In the genomic region with DNA sequence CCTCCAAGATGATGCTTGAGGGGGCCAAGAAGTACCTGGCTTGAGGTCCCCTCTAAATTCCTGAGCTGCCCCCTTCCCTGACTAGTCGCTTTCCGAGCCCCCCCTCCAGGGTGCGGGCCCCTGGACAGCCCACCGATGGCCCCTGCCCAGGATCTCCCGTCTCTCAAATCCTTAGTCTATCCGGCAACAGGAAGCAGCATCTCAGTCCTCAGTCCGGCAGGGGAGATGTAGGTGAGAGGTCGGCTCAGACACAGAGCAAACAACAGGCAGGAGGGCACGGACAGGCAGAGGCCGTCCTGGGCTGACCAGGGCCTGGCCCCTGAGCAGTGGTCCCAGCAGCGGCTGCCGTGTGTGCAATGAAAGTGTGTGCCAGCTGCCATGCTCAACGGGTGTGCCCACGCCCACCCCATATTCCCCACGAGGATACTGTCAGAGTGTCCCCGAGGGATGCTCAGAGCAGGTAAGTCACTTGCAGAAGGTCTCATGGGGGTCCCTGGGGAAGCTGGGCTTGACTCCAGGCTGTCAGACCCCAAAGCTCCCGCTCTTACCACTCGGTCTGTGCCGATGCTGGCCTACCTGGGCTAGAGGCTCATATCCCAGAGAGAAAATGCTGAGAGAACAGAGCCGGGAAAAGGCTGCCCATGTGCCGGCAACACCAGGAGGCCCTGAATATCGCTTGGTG, we compare ENCODE assay signal across 1 cellular context.
TF ChIP-seq lines count a peak whose summit lies in the region.

No MANE protein-coding gene starts in this region.

TF ChIP-seq in HepG2, 621 proteins besides CTCF, POLR2A, EP300 and RAD21 (continued from another document and continues in another):
- TF ChIP-seq, protein P1, sequence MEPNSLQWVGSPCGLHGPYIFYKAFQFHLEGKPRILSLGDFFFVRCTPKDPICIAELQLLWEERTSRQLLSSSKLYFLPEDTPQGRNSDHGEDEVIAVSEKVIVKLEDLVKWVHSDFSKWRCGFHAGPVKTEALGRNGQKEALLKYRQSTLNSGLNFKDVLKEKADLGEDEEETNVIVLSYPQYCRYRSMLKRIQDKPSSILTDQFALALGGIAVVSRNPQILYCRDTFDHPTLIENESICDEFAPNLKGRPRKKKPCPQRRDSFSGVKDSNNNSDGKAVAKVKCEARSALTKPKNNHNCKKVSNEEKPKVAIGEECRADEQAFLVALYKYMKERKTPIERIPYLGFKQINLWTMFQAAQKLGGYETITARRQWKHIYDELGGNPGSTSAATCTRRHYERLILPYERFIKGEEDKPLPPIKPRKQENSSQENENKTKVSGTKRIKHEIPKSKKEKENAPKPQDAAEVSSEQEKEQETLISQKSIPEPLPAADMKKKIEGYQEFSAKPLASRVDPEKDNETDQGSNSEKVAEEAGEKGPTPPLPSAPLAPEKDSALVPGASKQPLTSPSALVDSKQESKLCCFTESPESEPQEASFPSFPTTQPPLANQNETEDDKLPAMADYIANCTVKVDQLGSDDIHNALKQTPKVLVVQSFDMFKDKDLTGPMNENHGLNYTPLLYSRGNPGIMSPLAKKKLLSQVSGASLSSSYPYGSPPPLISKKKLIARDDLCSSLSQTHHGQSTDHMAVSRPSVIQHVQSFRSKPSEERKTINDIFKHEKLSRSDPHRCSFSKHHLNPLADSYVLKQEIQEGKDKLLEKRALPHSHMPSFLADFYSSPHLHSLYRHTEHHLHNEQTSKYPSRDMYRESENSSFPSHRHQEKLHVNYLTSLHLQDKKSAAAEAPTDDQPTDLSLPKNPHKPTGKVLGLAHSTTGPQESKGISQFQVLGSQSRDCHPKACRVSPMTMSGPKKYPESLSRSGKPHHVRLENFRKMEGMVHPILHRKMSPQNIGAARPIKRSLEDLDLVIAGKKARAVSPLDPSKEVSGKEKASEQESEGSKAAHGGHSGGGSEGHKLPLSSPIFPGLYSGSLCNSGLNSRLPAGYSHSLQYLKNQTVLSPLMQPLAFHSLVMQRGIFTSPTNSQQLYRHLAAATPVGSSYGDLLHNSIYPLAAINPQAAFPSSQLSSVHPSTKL (CRISPR knock-in tag; IDR thresholded peaks at IDR 0.05): peak; percentile 15; the same call in 1 of the 2 replicates
- TF ChIP-seq NR0B2 (CRISPR knock-in tag; IDR thresholded peaks at IDR 0.05) (no peak), PHF21A (CRISPR knock-in tag; IDR thresholded peaks at IDR 0.05) (peak; percentile 79), HES4 (CRISPR knock-in tag; IDR thresholded peaks at IDR 0.05; ENCODE audit: borderline replicate concordance) (peak; percentile 26; the same call in 1 of the 2 replicates), GTF3A (CRISPR knock-in tag; conservative IDR thresholded peaks at IDR 0.05) (no peak), E2F1 (CRISPR knock-in tag; IDR thresholded peaks at IDR 0.05) (no peak), JDP2 (CRISPR knock-in tag; IDR thresholded peaks at IDR 0.05; ENCODE audit: borderline replicate concordance) (no peak), HNRNPL (IDR thresholded peaks at IDR 0.05; ENCODE audit: low read depth, low read length) (peak; percentile 87; the same call in 1 of the 2 replicates), FOXC1 (CRISPR knock-in tag; IDR thresholded peaks at IDR 0.05; ENCODE audit: borderline replicate concordance) (no peak), ZNF746 (CRISPR knock-in tag; IDR thresholded peaks at IDR 0.05) (peak; percentile 53; the same call in 1 of the 2 replicates), SKIL (CRISPR knock-in tag; IDR thresholded peaks at IDR 0.05; ENCODE audit: borderline replicate concordance) (peak; percentile 64), ETV5 (CRISPR knock-in tag; IDR thresholded peaks at IDR 0.05; ENCODE audit: borderline replicate concordance) (peak; percentile 87; the same call in 1 of the 2 replicates), TCF12 (IDR thresholded peaks at IDR 0.05) (no peak), TCF12 (CRISPR knock-in tag; IDR thresholded peaks at IDR 0.05) (no peak), SP140L (CRISPR knock-in tag; IDR thresholded peaks at IDR 0.05; ENCODE audit: borderline replicate concordance) (no peak), ZNF546 (CRISPR knock-in tag; conservative IDR thresholded peaks at IDR 0.05) (0 out of 2 replicates have a peak, but pooled peaks have one; percentile 32), HDAC6 (IDR thresholded peaks at IDR 0.05; ENCODE audit: low read depth, low read length) (no peak), ZNF574 (CRISPR knock-in tag; IDR thresholded peaks at IDR 0.05) (peak; percentile 36; the same call in 1 of the 2 replicates), TP53 (CRISPR knock-in tag; conservative IDR thresholded peaks at IDR 0.05) (no peak), KDM3A (CRISPR knock-in tag; IDR thresholded peaks at IDR 0.05; ENCODE audit: low read depth) (no peak), TARDBP (CRISPR knock-in tag; IDR thresholded peaks at IDR 0.05) (peak; percentile 51; the same call in 1 of the 2 replicates), MAX (IDR thresholded peaks at IDR 0.05) (peak; percentile 41; the same call in 1 of the 2 replicates), DDIT3 (CRISPR knock-in tag; IDR thresholded peaks at IDR 0.05) (no peak), ZFY (CRISPR knock-in tag; IDR thresholded peaks at IDR 0.05) (peak; percentile 50), CSRNP2 (CRISPR knock-in tag; conservative IDR thresholded peaks at IDR 0.05; ENCODE audit: low read depth) (no peak), AKAP8 (CRISPR knock-in tag; IDR thresholded peaks at IDR 0.05) (peak; percentile 27; the same call in 1 of the 2 replicates), DNMT1 (CRISPR knock-in tag; IDR thresholded peaks at IDR 0.05) (no peak), NR2F6 (IDR thresholded peaks at IDR 0.05) (no peak), NR2F6 (CRISPR knock-in tag; IDR thresholded peaks at IDR 0.05) (peak; percentile 58; the same call in 1 of the 2 replicates), ZFX (CRISPR knock-in tag; IDR thresholded peaks at IDR 0.05; ENCODE audit: low read depth) (peak; percentile 74), MLX (CRISPR knock-in tag; IDR thresholded peaks at IDR 0.05) (0 out of 2 replicates have a peak, but pooled peaks have one; percentile 28), ZNF292 (CRISPR knock-in tag; IDR thresholded peaks at IDR 0.05; ENCODE audit: borderline replicate concordance, low read depth) (0 out of 2 replicates have a peak, but pooled peaks have one; percentile 29)
- TF ChIP-seq, protein P2, sequence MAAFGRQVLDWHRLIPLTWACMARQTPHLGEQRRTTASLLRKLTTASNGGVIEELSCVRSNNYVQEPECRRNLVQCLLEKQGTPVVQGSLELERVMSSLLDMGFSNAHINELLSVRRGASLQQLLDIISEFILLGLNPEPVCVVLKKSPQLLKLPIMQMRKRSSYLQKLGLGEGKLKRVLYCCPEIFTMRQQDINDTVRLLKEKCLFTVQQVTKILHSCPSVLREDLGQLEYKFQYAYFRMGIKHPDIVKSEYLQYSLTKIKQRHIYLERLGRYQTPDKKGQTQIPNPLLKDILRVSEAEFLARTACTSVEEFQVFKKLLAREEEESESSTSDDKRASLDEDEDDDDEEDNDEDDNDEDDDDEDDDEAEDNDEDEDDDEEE (CRISPR knock-in tag; IDR thresholded peaks at IDR 0.05): 0 out of 2 replicates have a peak, but pooled peaks have one; percentile 45
- TF ChIP-seq, protein P3, sequence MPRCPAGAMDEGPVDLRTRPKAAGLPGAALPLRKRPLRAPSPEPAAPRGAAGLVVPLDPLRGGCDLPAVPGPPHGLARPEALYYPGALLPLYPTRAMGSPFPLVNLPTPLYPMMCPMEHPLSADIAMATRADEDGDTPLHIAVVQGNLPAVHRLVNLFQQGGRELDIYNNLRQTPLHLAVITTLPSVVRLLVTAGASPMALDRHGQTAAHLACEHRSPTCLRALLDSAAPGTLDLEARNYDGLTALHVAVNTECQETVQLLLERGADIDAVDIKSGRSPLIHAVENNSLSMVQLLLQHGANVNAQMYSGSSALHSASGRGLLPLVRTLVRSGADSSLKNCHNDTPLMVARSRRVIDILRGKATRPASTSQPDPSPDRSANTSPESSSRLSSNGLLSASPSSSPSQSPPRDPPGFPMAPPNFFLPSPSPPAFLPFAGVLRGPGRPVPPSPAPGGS (CRISPR knock-in tag; IDR thresholded peaks at IDR 0.05): no peak
- TF ChIP-seq, protein P4, sequence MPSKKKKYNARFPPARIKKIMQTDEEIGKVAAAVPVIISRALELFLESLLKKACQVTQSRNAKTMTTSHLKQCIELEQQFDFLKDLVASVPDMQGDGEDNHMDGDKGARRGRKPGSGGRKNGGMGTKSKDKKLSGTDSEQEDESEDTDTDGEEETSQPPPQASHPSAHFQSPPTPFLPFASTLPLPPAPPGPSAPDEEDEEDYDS (CRISPR knock-in tag; IDR thresholded peaks at IDR 0.05): 0 out of 2 replicates have a peak, but pooled peaks have one; percentile 15
- TF ChIP-seq, protein P5, sequence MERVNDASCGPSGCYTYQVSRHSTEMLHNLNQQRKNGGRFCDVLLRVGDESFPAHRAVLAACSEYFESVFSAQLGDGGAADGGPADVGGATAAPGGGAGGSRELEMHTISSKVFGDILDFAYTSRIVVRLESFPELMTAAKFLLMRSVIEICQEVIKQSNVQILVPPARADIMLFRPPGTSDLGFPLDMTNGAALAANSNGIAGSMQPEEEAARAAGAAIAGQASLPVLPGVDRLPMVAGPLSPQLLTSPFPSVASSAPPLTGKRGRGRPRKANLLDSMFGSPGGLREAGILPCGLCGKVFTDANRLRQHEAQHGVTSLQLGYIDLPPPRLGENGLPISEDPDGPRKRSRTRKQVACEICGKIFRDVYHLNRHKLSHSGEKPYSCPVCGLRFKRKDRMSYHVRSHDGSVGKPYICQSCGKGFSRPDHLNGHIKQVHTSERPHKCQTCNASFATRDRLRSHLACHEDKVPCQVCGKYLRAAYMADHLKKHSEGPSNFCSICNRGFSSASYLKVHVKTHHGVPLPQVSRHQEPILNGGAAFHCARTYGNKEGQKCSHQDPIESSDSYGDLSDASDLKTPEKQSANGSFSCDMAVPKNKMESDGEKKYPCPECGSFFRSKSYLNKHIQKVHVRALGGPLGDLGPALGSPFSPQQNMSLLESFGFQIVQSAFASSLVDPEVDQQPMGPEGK (CRISPR knock-in tag; IDR thresholded peaks at IDR 0.05): peak; percentile 15; the same call in 1 of the 2 replicates
